In the genomic region with DNA sequence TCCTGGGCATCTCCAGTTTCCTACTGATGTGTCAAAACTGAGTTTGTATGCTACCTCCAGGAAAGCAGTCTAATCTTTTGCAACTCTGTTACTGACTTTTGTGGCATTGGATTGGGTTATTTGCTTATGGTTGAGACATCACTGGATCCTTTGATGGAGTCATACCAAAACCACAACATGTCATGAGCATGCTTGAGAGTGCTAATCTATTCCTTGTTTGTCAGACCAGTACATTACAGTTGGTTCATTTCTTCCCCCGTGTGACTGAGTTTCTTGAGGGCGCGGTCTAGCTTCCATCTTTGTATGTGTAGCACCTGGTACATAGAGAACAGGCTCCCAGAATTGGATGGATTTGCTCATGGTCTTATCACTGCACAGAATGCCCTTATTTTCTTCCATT, we compare ENCODE assay signal across 11 cellular contexts. TPM values are rescaled to one million over a fixed set of nuclear protein-coding genes. Genes with fewer than 3 reads are reported as not detected.
DNase-seq lines count a peak whose midpoint lies in the region; ATAC-seq and TF ChIP-seq lines count a peak whose summit lies in the region.
"Had no signal": no experiment of that assay in that cellular context is flagged by ENCODE, and none has a peak within 500 bp of the region (broad histone marks: within the 10 kb centered on the region; RNA-seq: fewer than 3 reads in every experiment).

No MANE protein-coding gene starts in this region.

- H3K27me3 Mint-ChIP-seq in activated naive CD4-positive, alpha-beta T cell treated with anti-CD3 and anti-CD28 coated beads for 36 hours (ENCODE audit: low read depth) = no peaks in the 10 kb centered on the region
- no peaks in the 10 kb centered on the region for H3K27me3 Mint-ChIP-seq in activated T-helper 1 cell treated with anti-CD3 and anti-CD28 coated beads, Interleukin-12 subunit alpha, Interleukin-12 subunit beta, Interleukin-2, Interleukin-4 antibody, amounts not matched to agents 30 ng/mL and 10 ng/mL and 1 ng/mL, durations not matched to agents 14 hours and 24 hours and 36 hours (ENCODE audit: insufficient read depth)

- peaks cover 14% of the 10 kb centered on the region for H3K4me1 Mint-ChIP-seq in activated naive CD4-positive, alpha-beta T cell treated with anti-CD3 and anti-CD28 coated beads for 36 hours (ENCODE audit: low read depth)
- H3K4me1 Mint-ChIP-seq in activated T-helper 1 cell treated with anti-CD3 and anti-CD28 coated beads, Interleukin-12 subunit alpha, Interleukin-12 subunit beta, Interleukin-2, Interleukin-4 antibody, amounts not matched to agents 30 ng/mL and 10 ng/mL and 1 ng/mL, durations not matched to agents 14 hours and 24 hours and 36 hours (ENCODE audit: low read depth) = peaks cover 18% of the 10 kb centered on the region
- H3K4me1 Mint-ChIP-seq in stimulated activated effector memory CD8-positive, alpha-beta T cell treated with anti-CD3 and anti-CD28 coated beads, Interleukin-12 subunit alpha, Interleukin-12 subunit beta, amount 100 ng/mL, for 72 hours = no peaks in the 10 kb centered on the region

- no peaks in the 10 kb centered on the region for H3K9me3 Mint-ChIP-seq in activated naive CD4-positive, alpha-beta T cell treated with anti-CD3 and anti-CD28 coated beads for 36 hours
- no peaks in the 10 kb centered on the region for H3K9me3 Mint-ChIP-seq in activated T-helper 1 cell treated with anti-CD3 and anti-CD28 coated beads, Interleukin-12 subunit alpha, Interleukin-12 subunit beta, Interleukin-2, Interleukin-4 antibody, amounts not matched to agents 30 ng/mL and 10 ng/mL and 1 ng/mL, durations not matched to agents 14 hours and 24 hours and 36 hours
- no peaks in the 10 kb centered on the region for H3K9me3 Mint-ChIP-seq in stimulated activated effector memory CD8-positive, alpha-beta T cell treated with anti-CD3 and anti-CD28 coated beads, Interleukin-12 subunit alpha, Interleukin-12 subunit beta, amount 100 ng/mL, for 72 hours

- H3K4me3 Mint-ChIP-seq in activated naive CD4-positive, alpha-beta T cell treated with anti-CD3 and anti-CD28 coated beads for 36 hours = no peak overlapping the region
- H3K4me3 Mint-ChIP-seq in activated T-helper 1 cell treated with anti-CD3 and anti-CD28 coated beads, Interleukin-12 subunit alpha, Interleukin-12 subunit beta, Interleukin-2, Interleukin-4 antibody, amounts not matched to agents 30 ng/mL and 10 ng/mL and 1 ng/mL, durations not matched to agents 14 hours and 24 hours and 36 hours = no peak overlapping the region
- no peak overlapping the region for H3K4me3 Mint-ChIP-seq in stimulated activated effector memory CD8-positive, alpha-beta T cell treated with anti-CD3 and anti-CD28 coated beads, Interleukin-12 subunit alpha, Interleukin-12 subunit beta, amount 100 ng/mL, for 72 hours

- peak; percentile 63 for DNase-seq in activated naive CD4-positive, alpha-beta T cell treated with anti-CD3 and anti-CD28 coated beads for 36 hours
- no peak for DNase-seq in activated naive CD4-positive, alpha-beta T cell (lab: John Stamatoyannopoulos, UW)
- DNase-seq in activated T-helper 1 cell treated with anti-CD3 and anti-CD28 coated beads, Interleukin-12 subunit alpha, Interleukin-12 subunit beta, Interleukin-2, Interleukin-4 antibody, amounts not matched to agents 30 ng/mL and 10 ng/mL and 1 ng/mL, durations not matched to agents 14 hours and 24 hours and 36 hours (ENCODE audit: low spot score) = peak; percentile 4
- DNase-seq in stimulated activated effector memory CD8-positive, alpha-beta T cell treated with anti-CD3 and anti-CD28 coated beads, Interleukin-12 subunit alpha, Interleukin-12 subunit beta, amount 100 ng/mL, for 72 hours (ENCODE audit: low spot score in 2 of 2) = peak in 1 of 2 donors; percentile 51
- DNase-seq in COLO829 (ENCODE audit: low spot score) = no peak
- DNase-seq in HEK293T (ENCODE audit: extremely low spot score) = no peak
- no peak for DNase-seq in coronary artery (ENCODE audit: low spot score)
- DNase-seq: NCI-H2107, stomach had no signal

- no peak for TF ChIP-seq CTCF in coronary artery (IDR thresholded peaks at IDR 0.05)

- CTCF ChIA-PET in activated naive CD4-positive, alpha-beta T cell treated with anti-CD3 and anti-CD28 coated beads for 36 hours (lab: Charles Lee) = no interaction called here
- CTCF ChIA-PET in HEK293T (lab: Yijun Ruan, JAX) = no interaction called here

- H3K4me3 ChIP-seq in coronary artery = no peak overlapping the region
- H3K4me3 ChIP-seq: stomach had no signal

- intact Hi-C loops in activated naive CD4-positive, alpha-beta T cell treated with anti-CD3 and anti-CD28 coated beads for 36 hours (cut with micrococcal nuclease) = loop anchor here (1.0 to 2.0 kb wide), 2 partner anchors 44 to 79 kb away; a partner anchor contains a TSS
- intact Hi-C loops in activated T-helper 1 cell treated with anti-CD3 and anti-CD28 coated beads, Interleukin-12 subunit alpha, Interleukin-12 subunit beta, Interleukin-2, Interleukin-4 antibody, amounts not matched to agents 30 ng/mL and 10 ng/mL and 1 ng/mL, durations not matched to agents 14 hours and 24 hours and 36 hours (cut with micrococcal nuclease) = loop anchor here (1.0 to 5.0 kb wide), 2 partner anchors 44 to 239 kb away; a partner anchor contains a TSS

- H3K27ac ChIP-seq in coronary artery = no peak overlapping the region
- H3K27ac ChIP-seq: C4-2B, stomach had no signal

- POLR2A ChIA-PET in HEK293T (lab: Yijun Ruan, JAX) = no interaction called here

- peak; percentile 62 for ATAC-seq in HG03039 (IDR thresholded peaks at IDR 0.05; ENCODE audit: unreplicated experiment)
- peak; percentile 98 for ATAC-seq in stimulated activated effector memory CD8-positive, alpha-beta T cell treated with anti-CD3 and anti-CD28 coated beads, Interleukin-12 subunit alpha, Interleukin-12 subunit beta, amount 100 ng/mL, for 72 hours

- no peak overlapping the region for H3K27ac Mint-ChIP-seq in activated naive CD4-positive, alpha-beta T cell treated with anti-CD3 and anti-CD28 coated beads for 36 hours
- peak overlapping the region; percentile 55 for H3K27ac Mint-ChIP-seq in activated T-helper 1 cell treated with anti-CD3 and anti-CD28 coated beads, Interleukin-12 subunit alpha, Interleukin-12 subunit beta, Interleukin-2, Interleukin-4 antibody, amounts not matched to agents 30 ng/mL and 10 ng/mL and 1 ng/mL, durations not matched to agents 14 hours and 24 hours and 36 hours
- H3K27ac Mint-ChIP-seq in stimulated activated effector memory CD8-positive, alpha-beta T cell treated with anti-CD3 and anti-CD28 coated beads, Interleukin-12 subunit alpha, Interleukin-12 subunit beta, amount 100 ng/mL, for 72 hours = peak overlapping the region; percentile 14

- H3K36me3 Mint-ChIP-seq in activated naive CD4-positive, alpha-beta T cell treated with anti-CD3 and anti-CD28 coated beads for 36 hours (ENCODE audit: low read depth) = peaks cover 21% of the 10 kb centered on the region
- peaks cover 9% of the 10 kb centered on the region for H3K36me3 Mint-ChIP-seq in activated T-helper 1 cell treated with anti-CD3 and anti-CD28 coated beads, Interleukin-12 subunit alpha, Interleukin-12 subunit beta, Interleukin-2, Interleukin-4 antibody, amounts not matched to agents 30 ng/mL and 10 ng/mL and 1 ng/mL, durations not matched to agents 14 hours and 24 hours and 36 hours (ENCODE audit: low read depth)
- peaks cover 13% of the 10 kb centered on the region for H3K36me3 Mint-ChIP-seq in stimulated activated effector memory CD8-positive, alpha-beta T cell treated with anti-CD3 and anti-CD28 coated beads, Interleukin-12 subunit alpha, Interleukin-12 subunit beta, amount 100 ng/mL, for 72 hours

TF ChIP-seq in HEK293T, 16 proteins besides CTCF, POLR2A, EP300 and RAD21:
- no peak for TF ChIP-seq CTBP1 (IDR thresholded peaks at IDR 0.05; ENCODE audit: borderline replicate concordance)
- TF ChIP-seq ARNT (IDR thresholded peaks at IDR 0.05) = no peak
- TF ChIP-seq TARDBP (IDR thresholded peaks at IDR 0.05) = no peak
- TF ChIP-seq BHLHE40 (IDR thresholded peaks at IDR 0.05; ENCODE audit: borderline replicate concordance) = no peak
- no peak for TF ChIP-seq SUZ12 (IDR thresholded peaks at IDR 0.05)
- no peak for TF ChIP-seq FOXM1 (IDR thresholded peaks at IDR 0.05; ENCODE audit: borderline replicate concordance)
- no peak for TF ChIP-seq FOXA1 (IDR thresholded peaks at IDR 0.05)
- no peak for TF ChIP-seq L3MBTL2 (conservative IDR thresholded peaks at IDR 0.05)
TF ChIP-seq in HEK293T: peak in this region for 0.

RNA-seq across cellular contexts. Expression of a gene that starts 43.2 kb away (rescaled TPM):
- total RNA-seq in activated naive CD4-positive, alpha-beta T cell treated with anti-CD3 and anti-CD28 coated beads for 36 hours = 10 to 100 TPM; 42.7 to 44.1 TPM
- total RNA-seq in activated T-helper 1 cell treated with anti-CD3 and anti-CD28 coated beads, Interleukin-12 subunit alpha, Interleukin-12 subunit beta, Interleukin-2, Interleukin-4 antibody, amounts not matched to agents 30 ng/mL and 10 ng/mL and 1 ng/mL, durations not matched to agents 14 hours and 24 hours and 36 hours = 63.3 and 66.1 TPM in 2 replicates

RNA-seq across cellular contexts. Expression of a gene that starts 43.8 kb away (rescaled TPM):
- not detected for total RNA-seq in activated naive CD4-positive, alpha-beta T cell treated with anti-CD3 and anti-CD28 coated beads for 36 hours
- total RNA-seq in activated T-helper 1 cell treated with anti-CD3 and anti-CD28 coated beads, Interleukin-12 subunit alpha, Interleukin-12 subunit beta, Interleukin-2, Interleukin-4 antibody, amounts not matched to agents 30 ng/mL and 10 ng/mL and 1 ng/mL, durations not matched to agents 14 hours and 24 hours and 36 hours = not detected in 2 replicates
- total RNA-seq: stomach had no signal

RNA-seq across cellular contexts. Expression of a gene that starts 53.6 kb away (rescaled TPM):
- total RNA-seq in activated naive CD4-positive, alpha-beta T cell treated with anti-CD3 and anti-CD28 coated beads for 36 hours = 1 to 10 TPM; 6.2 to 6.7 TPM
- total RNA-seq in activated T-helper 1 cell treated with anti-CD3 and anti-CD28 coated beads, Interleukin-12 subunit alpha, Interleukin-12 subunit beta, Interleukin-2, Interleukin-4 antibody, amounts not matched to agents 30 ng/mL and 10 ng/mL and 1 ng/mL, durations not matched to agents 14 hours and 24 hours and 36 hours = 8.8 and 9.6 TPM in 2 replicates

Comparison
In these comparisons a context has a peak if more than half of its experiments do, and no peak if none do; other contexts are left out.
1. DNase-seq: peak in activated naive CD4-positive, alpha-beta T cell treated with anti-CD3 and anti-CD28 coated beads for 36 hours (single experiment) and activated T-helper 1 cell treated with anti-CD3 and anti-CD28 coated beads, Interleukin-12 subunit alpha, Interleukin-12 subunit beta, Interleukin-2, Interleukin-4 antibody, amounts not matched to agents 30 ng/mL and 10 ng/mL and 1 ng/mL, durations not matched to agents 14 hours and 24 hours and 36 hours (single experiment); none in activated naive CD4-positive, alpha-beta T cell (0 of 4), COLO829 (single experiment), HEK293T (single experiment) and coronary artery (single experiment).